ENCODE assay signal across 2 cellular contexts in genomic region chr10:84574101-84574500, GRCh38.
TF ChIP-seq lines count a peak whose summit lies in the region.

No MANE protein-coding gene starts in this region.

TF ChIP-seq in SK-N-SH, 30 proteins besides CTCF, POLR2A, EP300 and RAD21 (continued from another document):
- TF ChIP-seq REST (IDR thresholded peaks at IDR 0.05; ENCODE audit: low read depth, low read length): no peak
- no peak for TF ChIP-seq NFIC (IDR thresholded peaks at IDR 0.05; ENCODE audit: borderline replicate concordance)
- no peak for TF ChIP-seq RCOR1 (IDR thresholded peaks at IDR 0.05; ENCODE audit: low read length)
- TF ChIP-seq FOXM1 (IDR thresholded peaks at IDR 0.05; ENCODE audit: low read depth): no peak
- TF ChIP-seq ELF1 (IDR thresholded peaks at IDR 0.05): no peak
- no peak for TF ChIP-seq TEAD4 (IDR thresholded peaks at IDR 0.05; ENCODE audit: borderline replicate concordance, insufficient read depth)
- no peak for TF ChIP-seq JUND (IDR thresholded peaks at IDR 0.05)
- no peak for TF ChIP-seq SMC3 (IDR thresholded peaks at IDR 0.05; ENCODE audit: low read depth, low read length)
- no peak for TF ChIP-seq RFX5 (IDR thresholded peaks at IDR 0.05; ENCODE audit: low read length)
- no peak for TF ChIP-seq USF1 (IDR thresholded peaks at IDR 0.05; ENCODE audit: borderline replicate concordance, low read depth)
- TF ChIP-seq PBX3 (IDR thresholded peaks at IDR 0.05): no peak

TF ChIP-seq in SK-N-SH treated with all-trans-retinoic acid at 6 μM for 48 hours, 23 proteins besides CTCF, POLR2A, EP300 and RAD21 (continued from another document):
- TF ChIP-seq TSHZ2 (CRISPR knock-in tag; IDR thresholded peaks at IDR 0.05) (no peak), BACH2 (CRISPR knock-in tag; IDR thresholded peaks at IDR 0.05; ENCODE audit: borderline replicate concordance) (no peak), ZNF565 (CRISPR knock-in tag; conservative IDR thresholded peaks at IDR 0.05; ENCODE audit: low read depth) (no peak), TOX (CRISPR knock-in tag; IDR thresholded peaks at IDR 0.05; ENCODE audit: borderline replicate concordance) (no peak)
